In the genomic region with DNA sequence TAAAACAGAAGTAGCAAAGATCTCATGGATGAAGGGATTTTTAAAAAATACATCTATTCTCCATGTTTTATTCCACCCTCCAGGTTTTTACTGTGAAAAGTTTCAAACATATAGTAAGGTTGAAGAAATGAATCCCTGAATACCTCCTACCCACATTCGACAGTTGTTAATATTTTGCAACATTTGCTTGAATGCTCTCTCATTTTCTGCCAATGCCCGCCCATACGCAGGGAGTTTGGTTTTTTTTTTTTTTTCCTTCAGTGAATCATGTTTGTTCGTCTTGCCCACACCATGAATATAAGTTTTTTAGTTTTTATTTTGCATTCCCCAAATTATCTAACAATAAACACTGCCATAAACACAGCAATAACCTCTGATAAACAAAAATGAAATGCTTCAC, we compare ENCODE assay signal across 15 cellular contexts.
"Had no signal": no experiment of that assay in that cellular context is flagged by ENCODE, and none has a peak within 500 bp of the region (broad histone marks: within the 10 kb centered on the region; RNA-seq: fewer than 3 reads in every experiment).

No MANE protein-coding gene starts in this region.

- DNase-seq: activated CD4-positive, alpha-beta memory T cell treated with anti-CD3 and anti-CD28 coated beads, Interleukin-2, amount 10 ng/mL, durations not matched to agents 7 days and 5 days; activated gamma-delta T cell treated with Interleukin-2 at 50 U/mL for 16 hours; activated naive CD8-positive, alpha-beta T cell treated with anti-CD3 and anti-CD28 coated beads for 36 hours; activated T-cell treated with anti-CD3 and anti-CD28 coated beads, Interleukin-2, amount 50 U/mL, for 48 hours; anterior cingulate cortex; endodermal cell; foreskin fibroblast; immature natural killer cell; naive B cell; stimulated activated CD4-positive, alpha-beta T cell treated with anti-CD3 and anti-CD28 coated beads, Interleukin-4, amount 100 ng/mL, for 1 hour; stimulated activated CD8-positive, alpha-beta memory T cell treated with anti-CD3 and anti-CD28 coated beads, Interleukin-4, amount 100 ng/mL, for 48 hours; stimulated activated naive CD8-positive, alpha-beta T cell treated with anti-CD3 and anti-CD28 coated beads, Interleukin-15, amount 100 ng/mL, for 72 hours had no signal

- H3K4me1 ChIP-seq: breast epithelium had no signal

- H3K36me3 ChIP-seq: breast epithelium had no signal

- H3K27me3 ChIP-seq: breast epithelium had no signal

- ATAC-seq: sciatic nerve; stimulated activated naive CD8-positive, alpha-beta T cell treated with anti-CD3 and anti-CD28 coated beads, Interleukin-15, amount 100 ng/mL, for 72 hours had no signal

- H3K27ac ChIP-seq: breast epithelium had no signal

- H3K4me3 ChIP-seq: breast epithelium, lung had no signal

- H3K9me3 ChIP-seq: breast epithelium had no signal
